8 cellular contexts compared by ENCODE assay signal in the genomic region with DNA sequence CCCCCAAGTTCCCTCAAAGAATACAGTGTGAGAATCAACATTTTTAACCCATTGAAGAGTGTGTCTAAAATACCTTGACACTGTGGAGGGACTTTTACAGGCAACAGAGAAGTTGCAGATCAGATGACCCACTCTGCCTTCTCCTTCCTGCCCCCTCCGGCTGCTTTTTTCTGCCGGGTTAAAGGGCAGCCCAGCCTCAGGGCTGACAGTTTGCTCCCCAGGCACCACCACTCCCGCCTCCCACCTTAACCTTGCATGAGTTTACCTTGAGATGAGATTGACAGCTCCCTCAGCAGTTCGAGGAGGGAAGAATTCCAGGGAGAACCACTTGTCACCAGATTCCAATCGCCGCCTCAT. TPM values are rescaled to one million over a fixed set of nuclear protein-coding genes. Genes with fewer than 3 reads are reported as not detected.
A peak's percentile ranks its signal among the peaks of the same experiment; 100 is the strongest.
DNase-seq lines count a peak whose midpoint lies in the region; ATAC-seq and TF ChIP-seq lines count a peak whose summit lies in the region.

No MANE protein-coding gene starts in this region.

- H3K36me3 ChIP-seq in cardiac muscle cell, result peaks cover 20% of the 10 kb centered on the region
- H3K36me3 ChIP-seq in vagina, result peaks cover 0 to 24% of the 10 kb centered on the region in 2 donors

- intact Hi-C loops in cardiac septum (cut with DNase I) (loop anchor here (5.0 kb wide), 1 partner anchor 65 kb away; a partner anchor contains a TSS), vagina (cut with DNase I) (loop anchor here (1.0 to 5.0 kb wide), 2 partner anchors 60 to 148 kb away; a partner anchor contains a TSS)

- peak overlapping the region; percentile 84 for H3K27ac Mint-ChIP-seq in mesothelial cell of epicardium

- H3K36me3 Mint-ChIP-seq in mesothelial cell of epicardium, result peaks cover 12% of the 10 kb centered on the region

- H3K27me3 ChIP-seq in cardiac muscle cell, result no peaks in the 10 kb centered on the region
- H3K27me3 ChIP-seq in vagina, result no peaks in the 10 kb centered on the region

- H3K4me1 ChIP-seq in cardiac muscle cell (ENCODE audit: low read depth) (peaks cover 27% of the 10 kb centered on the region), vagina (peaks cover 60% of the 10 kb centered on the region)

- H3K9me3 ChIP-seq in cardiac muscle cell (ENCODE audit: low read depth) (no peaks in the 10 kb centered on the region), vagina (no peaks in the 10 kb centered on the region)

- TF ChIP-seq CTCF in cardiac muscle cell (IDR thresholded peaks at IDR 0.05; ENCODE audit: low read depth, low read length), result no peak
- TF ChIP-seq CTCF in mesothelial cell of epicardium (IDR thresholded peaks at IDR 0.05; ENCODE audit: unreplicated experiment), result no peak
- no peak for TF ChIP-seq CTCF in vagina (IDR thresholded peaks at IDR 0.05)

- H3K4me3 Mint-ChIP-seq in mesothelial cell of epicardium, result peak overlapping the region; percentile 98

- DNase-seq in cardiac muscle cell (ENCODE audit: low read depth in 1 of 2, low spot score in 1 of 2), result peak in 1 of 2 donors; percentile 34
- DNase-seq in cardiac septum (ENCODE audit: low spot score), result no peak
- peak; percentile 31 for DNase-seq in dermis blood vessel endothelial cell
- no peak for DNase-seq in mesothelial cell of epicardium (ENCODE audit: low spot score in 2 of 2, unreplicated experiment in 2 of 2)
- no peak for DNase-seq in vagina (ENCODE audit: extremely low spot score in 2 of 2)
- no peak for DNase-seq in SHP77 (lab: John Stamatoyannopoulos, UW)
- no peak for DNase-seq in germinal center (ENCODE audit: low spot score)

- peak in 1 of 2 donors; percentile 20 for TF ChIP-seq POLR2A in vagina (IDR thresholded peaks at IDR 0.05)

- H3K27ac ChIP-seq in cardiac muscle cell (peak overlapping the region; percentile 95), vagina (peak overlapping the region; percentile 100)

- ATAC-seq in HG03175 (IDR thresholded peaks at IDR 0.05; ENCODE audit: unreplicated experiment), result no peak

- no peaks in the 10 kb centered on the region for H3K27me3 Mint-ChIP-seq in mesothelial cell of epicardium (ENCODE audit: low read depth)

- peaks cover 49% of the 10 kb centered on the region for H3K4me1 Mint-ChIP-seq in mesothelial cell of epicardium

- no peaks in the 10 kb centered on the region for H3K9me3 Mint-ChIP-seq in mesothelial cell of epicardium

- H3K4me3 ChIP-seq in cardiac muscle cell, result peak overlapping the region; percentile 23
- H3K4me3 ChIP-seq in vagina, result peak overlapping the region; percentile 52 to 56

RNA-seq across cellular contexts. Expression of a gene that starts 3.2 kb away (rescaled TPM):
- 54.7 and 64.0 TPM in 2 replicates for total RNA-seq in cardiac muscle cell
- 29.0 and 37.5 TPM in 2 replicates for polyA plus RNA-seq in cardiac muscle cell
- total RNA-seq in cardiac septum, result 33.7 TPM
- total RNA-seq in dermis blood vessel endothelial cell, result 46.3 and 52.4 TPM in 2 replicates
- total RNA-seq in mesothelial cell of epicardium, result 37.7 to 39.6 TPM (median 39.2 TPM) in 3 replicates
- 47.9 TPM for total RNA-seq in vagina

RNA-seq across cellular contexts. Expression of a gene that starts 3.4 kb away (rescaled TPM):
- total RNA-seq in cardiac muscle cell, result 22.5 and 27.8 TPM in 2 replicates
- 15.8 and 31.8 TPM in 2 replicates for polyA plus RNA-seq in cardiac muscle cell
- total RNA-seq in cardiac septum, result 26.3 TPM
- 13.9 and 19.9 TPM in 2 replicates for total RNA-seq in dermis blood vessel endothelial cell
- 28.1 to 30.3 TPM (median 29.1 TPM) in 3 replicates for total RNA-seq in mesothelial cell of epicardium
- total RNA-seq in vagina, result 19.2 TPM

RNA-seq across cellular contexts. Expression of a gene that starts 40.6 kb away (rescaled TPM):
- total RNA-seq in cardiac muscle cell (0.14 and 1.4 TPM in 2 replicates), cardiac septum (2.3 TPM), dermis blood vessel endothelial cell (0.05 TPM in 1 of 2 replicates, not detected in the other), mesothelial cell of epicardium (0.18 to 0.20 TPM in 2 of 3 replicates, not detected in the other), vagina (not detected)
- 0.44 and 1.00 TPM in 2 replicates for polyA plus RNA-seq in cardiac muscle cell

RNA-seq across cellular contexts. Expression of a gene that starts 45.0 kb away (rescaled TPM):
- total RNA-seq in cardiac muscle cell (57.5 and 331 TPM in 2 replicates), cardiac septum (21,376 TPM), dermis blood vessel endothelial cell (not detected in 2 replicates), mesothelial cell of epicardium (not detected in 3 replicates), vagina (not detected)
- polyA plus RNA-seq in cardiac muscle cell, result 90.0 and 601 TPM in 2 replicates

RNA-seq across cellular contexts. Expression of a gene that starts 56.2 kb away (rescaled TPM):
- 18.9 and 192 TPM in 2 replicates for total RNA-seq in cardiac muscle cell
- polyA plus RNA-seq in cardiac muscle cell, result 30.8 and 188 TPM in 2 replicates
- total RNA-seq in cardiac septum, result 7,162 TPM
- not detected in 2 replicates for total RNA-seq in dermis blood vessel endothelial cell
- 1.3 to 2.5 TPM (median 2.3 TPM) in 3 replicates for total RNA-seq in mesothelial cell of epicardium
- not detected for total RNA-seq in vagina
